10 cellular contexts compared by ENCODE assay signal in genomic region chr17:72719582-72720493, GRCh38.
A peak's percentile ranks its signal among the peaks of the same experiment; 100 is the strongest.
DNase-seq lines count a peak whose midpoint lies in the region; TF ChIP-seq lines count a peak whose summit lies in the region.
"Had no signal": no experiment of that assay in that cellular context is flagged by ENCODE, and none has a peak within 500 bp of the region (broad histone marks: within the 10 kb centered on the region; RNA-seq: fewer than 3 reads in every experiment).

No MANE protein-coding gene starts in this region.

- H3K4me3 ChIP-seq in GM06990 (replicated peaks; ENCODE audit: low read depth, low read length): no peak overlapping the region
- H3K4me3 ChIP-seq: K562 had no signal

- no peak for TF ChIP-seq CTCF in GM06990 (IDR thresholded peaks at IDR 0.05; ENCODE audit: insufficient read depth, low read length, poor library complexity, severe bottlenecking)
- TF ChIP-seq CTCF in GM10248 (IDR thresholded peaks at IDR 0.05; ENCODE audit: control extremely low read depth, extremely low read depth, low read depth, missing control alignments): no peak

- H3K4me3 Mint-ChIP-seq in activated naive CD4-positive, alpha-beta T cell treated with anti-CD3 and anti-CD28 coated beads, Interleukin-2, amount 50 U/mL, for 24 hours: peak overlapping the region; percentile 65

- peaks cover 1% of the 10 kb centered on the region for H3K36me3 Mint-ChIP-seq in activated naive CD4-positive, alpha-beta T cell treated with anti-CD3 and anti-CD28 coated beads, Interleukin-2, amount 50 U/mL, for 24 hours

- peaks cover 18% of the 10 kb centered on the region for H3K4me1 Mint-ChIP-seq in activated naive CD4-positive, alpha-beta T cell treated with anti-CD3 and anti-CD28 coated beads, Interleukin-2, amount 50 U/mL, for 24 hours

- POLR2A ChIA-PET in GM10248 (lab: Yijun Ruan, JAX): no interaction called here

- no peaks in the 10 kb centered on the region for H3K27me3 ChIP-seq in GM06990 (replicated peaks; ENCODE audit: control insufficient read depth, insufficient read depth, low read length)

- CTCF ChIA-PET in GM10248 (lab: Yijun Ruan, JAX): interaction anchor here (1.2 to 10.0 kb wide), 10 partner anchors 7 to 650 kb away, joined by 3 to 77 read pairs (median 4); no protein-coding TSS in a partner anchor

- H3K27ac Mint-ChIP-seq in activated naive CD4-positive, alpha-beta T cell treated with anti-CD3 and anti-CD28 coated beads, Interleukin-2, amount 50 U/mL, for 24 hours: no peak overlapping the region

- no peaks in the 10 kb centered on the region; the same call in 1 of the 2 replicates for H3K36me3 ChIP-seq in GM06990 (ENCODE audit: control insufficient read depth, insufficient read depth, low read length)

- no peaks in the 10 kb centered on the region for H3K27me3 Mint-ChIP-seq in activated naive CD4-positive, alpha-beta T cell treated with anti-CD3 and anti-CD28 coated beads, Interleukin-2, amount 50 U/mL, for 24 hours

- H3K9me3 Mint-ChIP-seq in activated naive CD4-positive, alpha-beta T cell treated with anti-CD3 and anti-CD28 coated beads, Interleukin-2, amount 50 U/mL, for 24 hours: no peaks in the 10 kb centered on the region

- DNase-seq in GM06990 (ENCODE audit: extremely low read depth, insufficient read length): peak; percentile 35
- DNase-seq in RPMI7951 (ENCODE audit: low read depth): peak; percentile 95
- DNase-seq in stimulated activated CD4-positive, alpha-beta T cell treated with anti-CD3 and anti-CD28 coated beads, Interleukin-12 subunit alpha, Interleukin-12 subunit beta, amount 100 ng/mL, for 4 hours: peak; percentile 23
- DNase-seq in NCI-H510A (lab: John Stamatoyannopoulos, UW): no peak
- no peak for DNase-seq in DMS53 treated with DMSO at 0.1 percent for 48 hours (lab: John Stamatoyannopoulos, UW; ENCODE audit: unreplicated experiment)
- DNase-seq in GM10248 (ENCODE audit: extremely low spot score): no peak
- DNase-seq in NCI-H1048 (lab: John Stamatoyannopoulos, UW): no peak
- DNase-seq: cortex of kidney had no signal

Comparison
In these comparisons a context has a peak if more than half of its experiments do, and no peak if none do; other contexts are left out.
1. DNase-seq: peak in GM06990 (single experiment), RPMI7951 (single experiment) and stimulated activated CD4-positive, alpha-beta T cell treated with anti-CD3 and anti-CD28 coated beads, Interleukin-12 subunit alpha, Interleukin-12 subunit beta, amount 100 ng/mL, for 4 hours (single experiment); none in NCI-H510A (single experiment), DMS53 treated with DMSO at 0.1 percent for 48 hours (single experiment), GM10248 (single experiment) and NCI-H1048 (single experiment).